ENCODE assay signal across 1 cellular context in genomic region chr7:156503195-156503594, GRCh38.
TF ChIP-seq lines count a peak whose summit lies in the region.

No MANE protein-coding gene starts in this region.

TF ChIP-seq in HepG2, 621 proteins besides CTCF, POLR2A, EP300 and RAD21 (continued from another document):
- peak; percentile 91 for TF ChIP-seq PRDM15 (CRISPR knock-in tag; IDR thresholded peaks at IDR 0.05)
- peak; percentile 12 to 19; a peak in 1 of 4 replicates for TF ChIP-seq MAFK (conservative IDR thresholded peaks at IDR 0.05 in 1 of 2, IDR thresholded peaks at IDR 0.05 in 1 of 2; ENCODE audit: low read length in 2 of 2)
- TF ChIP-seq CBFB (CRISPR knock-in tag; IDR thresholded peaks at IDR 0.05) = no peak
TF ChIP-seq in HepG2: peak in this region for 3.
